In genomic region chr5:961711-962240, GRCh38 we compare ENCODE assay signal across 27 cellular contexts. TPM values are rescaled to one million over a fixed set of nuclear protein-coding genes. Genes with fewer than 3 reads are reported as not detected.
DNase-seq lines count a peak whose midpoint lies in the region; ATAC-seq, FAIRE-seq and TF ChIP-seq lines count a peak whose summit lies in the region.
"Had no signal": no experiment of that assay in that cellular context is flagged by ENCODE, and none has a peak within 500 bp of the region (broad histone marks: within the 10 kb centered on the region; RNA-seq: fewer than 3 reads in every experiment).

No MANE protein-coding gene starts in this region.

- H2BK15ac ChIP-seq in H9 (ENCODE audit: low read depth, low read length) (no peak overlapping the region), H1 (ENCODE audit: low read length) (no peak overlapping the region)

- WGBS in H9 (ENCODE audit: extremely low coverage, insufficient read length, low lambda C conversion rate) = no CpG with 5 or more reads among the region's 24 CpGs
- 91% methylated on average over 24 of the region's 24 CpGs; no CpG with 5 or more reads in 1 of the 2 experiments for WGBS in H1 (ENCODE audit: extremely low coverage in 1 of 2, insufficient coverage in 1 of 2, insufficient read length in 1 of 2, insufficient replicate concordance in 2 of 2, low coverage in 1 of 2, low lambda C conversion rate in 2 of 2, missing lambda C conversion rate in 1 of 2), 2 experiments
- 91% methylated on average over 24 of the region's 24 CpGs; no CpG with 5 or more reads in 1 of the 2 donors for WGBS in transverse colon (ENCODE audit: low coverage in 1 of 2), 2 donors

- POLR2A ChIA-PET in activated CD8-positive, alpha-beta T cell treated with anti-CD3 and anti-CD28 coated beads, Interleukin-2, amount 10 ng/mL, durations not matched to agents 7 days and 5 days (lab: Charles Lee) = no interaction called here
- POLR2A ChIA-PET in activated CD8-positive, alpha-beta T cell treated with anti-CD3 and anti-CD28 coated beads for 36 hours (lab: Charles Lee) = no interaction called here
- POLR2A ChIA-PET in H1 (lab: Charles Lee; ENCODE audit: partially characterized antibody) = no interaction called here

- H3K36me3 ChIP-seq in H1 (ENCODE audit: control insufficient read depth in 2 of 4, insufficient read depth in 4 of 4, low read length in 3 of 4) (no peaks in the 10 kb centered on the region), transverse colon (no peaks in the 10 kb centered on the region)
- H3K36me3 ChIP-seq: breast epithelium, pancreas, stomach, thyroid gland had no signal

- H2BK20ac ChIP-seq in H9 (ENCODE audit: low read depth, low read length, poor library complexity, severe bottlenecking) (no peak overlapping the region), H1 (ENCODE audit: low read length) (no peak overlapping the region; the same call in 1 of the 2 replicates)

- peaks cover 5% of the 10 kb centered on the region for H3K27me3 Mint-ChIP-seq in activated CD8-positive, alpha-beta T cell treated with anti-CD3 and anti-CD28 coated beads, Interleukin-2, amount 10 ng/mL, durations not matched to agents 7 days and 5 days (ENCODE audit: low read depth)
- H3K27me3 Mint-ChIP-seq in activated CD8-positive, alpha-beta T cell treated with anti-CD3 and anti-CD28 coated beads for 36 hours = peaks cover 20% of the 10 kb centered on the region
- peaks cover 6% of the 10 kb centered on the region for H3K27me3 Mint-ChIP-seq in H9 (ENCODE audit: low read depth)

- no peak overlapping the region for H3K18ac ChIP-seq in H9 (ENCODE audit: insufficient read length, low read depth, low read length)
- H3K18ac ChIP-seq in H1 (ENCODE audit: extremely low read depth, low read length) = no peak overlapping the region

- H3K79me1 ChIP-seq in H9 (ENCODE audit: insufficient read depth, low read depth, low read length, poor library complexity, severe bottlenecking) = no peaks in the 10 kb centered on the region
- no peaks in the 10 kb centered on the region for H3K79me1 ChIP-seq in H1 (ENCODE audit: low read depth, low read length)

- ATAC-seq in activated CD8-positive, alpha-beta T cell treated with anti-CD3 and anti-CD28 coated beads, Interleukin-2, amount 10 ng/mL, durations not matched to agents 7 days and 5 days = no peak
- ATAC-seq in activated CD8-positive, alpha-beta T cell treated with anti-CD3 and anti-CD28 coated beads for 36 hours = no peak
- no peak for ATAC-seq in GM21619 (IDR thresholded peaks at IDR 0.05; ENCODE audit: unreplicated experiment)
- ATAC-seq: activated T-helper 17 cell treated with anti-CD3 and anti-CD28 coated beads, Interleukin-2, amount 50 U/mL, for 72 hours; CD8-positive, alpha-beta T cell; left cardiac atrium; pancreas had no signal

- H4K91ac ChIP-seq in H9 (ENCODE audit: insufficient read length, low read depth, low read length) = no peak overlapping the region
- peak overlapping the region; percentile 74 for H4K91ac ChIP-seq in H1 (replicated peaks; ENCODE audit: insufficient read length, low read length)

- no peak for TF ChIP-seq CTCF in activated CD8-positive, alpha-beta T cell treated with anti-CD3 and anti-CD28 coated beads for 36 hours (IDR thresholded peaks at IDR 0.05)
- TF ChIP-seq CTCF in H9 (conservative IDR thresholded peaks at IDR 0.05) (no peak), H1 (IDR thresholded peaks at IDR 0.05; ENCODE audit: control extremely low read depth in 1 of 3, insufficient read depth in 1 of 3, low read depth in 1 of 3, low read length in 3 of 3) (no peak), transverse colon (IDR thresholded peaks at IDR 0.05) (no peak)

- CTCF ChIA-PET in activated CD8-positive, alpha-beta T cell treated with anti-CD3 and anti-CD28 coated beads, Interleukin-2, amount 10 ng/mL, durations not matched to agents 7 days and 5 days (lab: Charles Lee) = no interaction called here
- CTCF ChIA-PET in activated CD8-positive, alpha-beta T cell treated with anti-CD3 and anti-CD28 coated beads for 36 hours (lab: Charles Lee) = no interaction called here
- CTCF ChIA-PET in H1 (lab: Charles Lee; ENCODE audit: partially characterized antibody) = interaction anchor here (1.9 kb wide), 1 partner anchor 20 kb away, joined by 6 read pairs; no protein-coding TSS in a partner anchor

- no peak for FAIRE-seq in H1 (lab: Jason Lieb, UNC)
- FAIRE-seq: endothelial cell of umbilical vein, GM18507, pancreas had no signal

- no peak overlapping the region for H3T11ph ChIP-seq in H9 (ENCODE audit: low read length)

- no peak overlapping the region for H2AK5ac ChIP-seq in H9 (ENCODE audit: insufficient read length, low read length)
- no peak overlapping the region for H2AK5ac ChIP-seq in H1 (ENCODE audit: low read depth, low read length)

- H3K23me2 ChIP-seq in H9 (ENCODE audit: insufficient read length, low read depth, low read length, poor library complexity, severe bottlenecking) = no peaks in the 10 kb centered on the region
- H3K23me2 ChIP-seq in H1 (ENCODE audit: low read depth, low read length) = no peaks in the 10 kb centered on the region

- H3K27ac ChIP-seq in H9 (ENCODE audit: insufficient read length, low read depth, low read length) = no peak overlapping the region
- no peak overlapping the region for H3K27ac ChIP-seq in H1 (ENCODE audit: low read depth, low read length)
- no peak overlapping the region for H3K27ac ChIP-seq in transverse colon
- H3K27ac ChIP-seq: breast epithelium, hepatocyte, pancreas, SK-N-MC, thyroid gland had no signal

- H3K14ac ChIP-seq in H9 (ENCODE audit: insufficient read depth, low read length) = no peak overlapping the region; the same call in 1 of the 2 replicates
- H3K14ac ChIP-seq in H1 (ENCODE audit: insufficient read length) = no peak overlapping the region

- TF ChIP-seq EP300 in H1 (IDR thresholded peaks at IDR 0.05; ENCODE audit: borderline replicate concordance in 1 of 2, low read depth in 2 of 2, low read length in 2 of 2) = no peak
- TF ChIP-seq EP300 in transverse colon (IDR thresholded peaks at IDR 0.05; ENCODE audit: low read depth) = no peak

- H2BK5ac ChIP-seq in H9 (ENCODE audit: insufficient read length, low read length) = no peak overlapping the region
- no peak overlapping the region for H2BK5ac ChIP-seq in H1 (ENCODE audit: low read depth, low read length)

- H4K8ac ChIP-seq in H9 (replicated peaks; ENCODE audit: insufficient read length, low read depth, low read length) (no peak overlapping the region), H1 (ENCODE audit: extremely low read depth, insufficient read depth, low read length) (no peak overlapping the region)

- H3K4me2 ChIP-seq in H9 (ENCODE audit: insufficient read depth, insufficient read length, low read length) (no peak overlapping the region), H1 (ENCODE audit: insufficient read depth in 1 of 2, low read depth in 2 of 2, low read length in 2 of 2) (no peak overlapping the region)
- H3K4me2 ChIP-seq: hepatocyte had no signal

- DNase-seq in activated CD8-positive, alpha-beta T cell treated with anti-CD3 and anti-CD28 coated beads, Interleukin-2, amount 10 ng/mL, durations not matched to agents 7 days and 5 days = no peak
- DNase-seq in activated CD8-positive, alpha-beta T cell treated with anti-CD3 and anti-CD28 coated beads for 36 hours = no peak
- DNase-seq in H9 (peak; percentile 23), H1 (ENCODE audit: low read depth in 1 of 2, low spot score in 2 of 2) (no peak), posterior vena cava (ENCODE audit: low spot score) (peak; percentile 76), transverse colon (no peak), epidermal melanocyte (ENCODE audit: insufficient read length, low spot score) (no peak)
- DNase-seq: activated CD4-positive, alpha-beta memory T cell treated with anti-CD3 and anti-CD28 coated beads for 36 hours; anterior cingulate cortex; HCEC 1CT; left cardiac atrium; mammary epithelial cell; NCI-H1694; nephron progenitor cell; stomach; thyroid gland had no signal

- H2BK12ac ChIP-seq in H9 (ENCODE audit: insufficient read length, low read depth, low read length) (no peak overlapping the region), H1 (ENCODE audit: low read depth, low read length) (no peak overlapping the region)

- H3K4me1 ChIP-seq in H9 (ENCODE audit: insufficient read depth, low read length) = no peaks in the 10 kb centered on the region
- no peaks in the 10 kb centered on the region for H3K4me1 ChIP-seq in H1 (replicated peaks in 1 of 4; ENCODE audit: control insufficient read depth in 3 of 4, insufficient read depth in 4 of 4, low read length in 3 of 4)
- H3K4me1 ChIP-seq in transverse colon = peaks cover 0 to 16% (median 8%) of the 10 kb centered on the region in 4 donors

- TF ChIP-seq POLR2A in H1 (IDR thresholded peaks at IDR 0.05; ENCODE audit: control extremely low read depth in 1 of 2, low read depth in 2 of 2, low read length in 2 of 2) = no peak
- TF ChIP-seq POLR2A in transverse colon (IDR thresholded peaks at IDR 0.05) = no peak

- no peaks in the 10 kb centered on the region for H3K79me2 ChIP-seq in H9 (ENCODE audit: insufficient read depth, low read length)
- H3K79me2 ChIP-seq in H1 (ENCODE audit: control insufficient read depth in 1 of 2, insufficient read depth in 2 of 2, low read length in 2 of 2) = no peaks in the 10 kb centered on the region
- H3K79me2 ChIP-seq: hepatocyte had no signal

- H3K27me3 ChIP-seq in H9 (ENCODE audit: insufficient read depth, low read length) (no peaks in the 10 kb centered on the region), H1 (replicated peaks in 1 of 4; ENCODE audit: control insufficient read depth in 3 of 4, extremely low read depth in 1 of 4, insufficient read depth in 3 of 4, low read length in 3 of 4) (no peaks in the 10 kb centered on the region), transverse colon (no peaks in the 10 kb centered on the region)
- H3K27me3 ChIP-seq: hepatocyte, pancreas, thyroid gland had no signal

- H3K56ac ChIP-seq in H9 (ENCODE audit: insufficient read length, low read depth, low read length) = no peak overlapping the region
- no peak overlapping the region for H3K56ac ChIP-seq in H1 (replicated peaks; ENCODE audit: insufficient read length, low read depth, low read length)

- peaks cover 74% of the 10 kb centered on the region for H3K4me1 Mint-ChIP-seq in activated CD8-positive, alpha-beta T cell treated with anti-CD3 and anti-CD28 coated beads, Interleukin-2, amount 10 ng/mL, durations not matched to agents 7 days and 5 days (ENCODE audit: low read depth)
- peaks cover 44% of the 10 kb centered on the region for H3K4me1 Mint-ChIP-seq in activated CD8-positive, alpha-beta T cell treated with anti-CD3 and anti-CD28 coated beads for 36 hours (ENCODE audit: low read depth)
- H3K4me1 Mint-ChIP-seq in H9 = 0 out of 4 replicates have a peak, but pooled peaks cover 0 to under 1% of the 10 kb centered on the region in 2 experiments

- H3K4me3 ChIP-seq in H1 (ENCODE audit: extremely low read depth in 1 of 4, insufficient read depth in 2 of 4, low read depth in 3 of 4, low read length in 4 of 4) (no peak overlapping the region), transverse colon (no peak overlapping the region)
- H3K4me3 ChIP-seq: breast epithelium, hepatocyte, pancreas, SK-N-MC, stomach, thyroid gland had no signal

- no peaks in the 10 kb centered on the region for H3K9me3 Mint-ChIP-seq in activated CD8-positive, alpha-beta T cell treated with anti-CD3 and anti-CD28 coated beads, Interleukin-2, amount 10 ng/mL, durations not matched to agents 7 days and 5 days (ENCODE audit: insufficient read depth)
- no peaks in the 10 kb centered on the region for H3K9me3 Mint-ChIP-seq in activated CD8-positive, alpha-beta T cell treated with anti-CD3 and anti-CD28 coated beads for 36 hours
- no peaks in the 10 kb centered on the region for H3K9me3 Mint-ChIP-seq in H9
- H3K9me3 Mint-ChIP-seq: activated CD4-positive, alpha-beta memory T cell treated with anti-CD3 and anti-CD28 coated beads for 36 hours; activated naive CD4-positive, alpha-beta T cell treated with anti-CD3 and anti-CD28 coated beads, Interleukin-2, amount 50 U/mL, for 24 hours; activated T-helper 17 cell treated with anti-CD3 and anti-CD28 coated beads, Interleukin-2, amount 50 U/mL, for 72 hours; CD8-positive, alpha-beta T cell; T-helper 1 cell treated with Interleukin-12 subunit alpha and Interleukin-12 subunit beta and Interleukin-4 antibody, amounts not matched to agents 30 μg/mL and 1 μg/mL, for 36 hours had no signal

- peak overlapping the region; percentile 20 for H3K27ac Mint-ChIP-seq in activated CD8-positive, alpha-beta T cell treated with anti-CD3 and anti-CD28 coated beads, Interleukin-2, amount 10 ng/mL, durations not matched to agents 7 days and 5 days
- H3K27ac Mint-ChIP-seq in activated CD8-positive, alpha-beta T cell treated with anti-CD3 and anti-CD28 coated beads for 36 hours = no peak overlapping the region
- H3K27ac Mint-ChIP-seq in H9 = peak overlapping the region in 1 of 3 experiments; percentile 52; a peak in 1 of 7 replicates
- H3K27ac Mint-ChIP-seq: activated CD4-positive, alpha-beta memory T cell treated with anti-CD3 and anti-CD28 coated beads for 36 hours; activated naive CD4-positive, alpha-beta T cell treated with anti-CD3 and anti-CD28 coated beads, Interleukin-2, amount 50 U/mL, for 24 hours; activated T-helper 17 cell treated with anti-CD3 and anti-CD28 coated beads, Interleukin-2, amount 50 U/mL, for 72 hours; CD8-positive, alpha-beta T cell; nephron progenitor cell; T-helper 1 cell treated with Interleukin-12 subunit alpha and Interleukin-12 subunit beta and Interleukin-4 antibody, amounts not matched to agents 30 μg/mL and 1 μg/mL, for 36 hours had no signal

- H3K9ac ChIP-seq in H9 (ENCODE audit: extremely low read depth, insufficient read length, low read length) (no peak overlapping the region), H1 (replicated peaks in 1 of 4; ENCODE audit: extremely low read depth in 1 of 4, low read depth in 3 of 4, low read length in 3 of 4) (no peak overlapping the region)

- no peak overlapping the region for H3K4me3 Mint-ChIP-seq in activated CD8-positive, alpha-beta T cell treated with anti-CD3 and anti-CD28 coated beads, Interleukin-2, amount 10 ng/mL, durations not matched to agents 7 days and 5 days
- no peak overlapping the region for H3K4me3 Mint-ChIP-seq in activated CD8-positive, alpha-beta T cell treated with anti-CD3 and anti-CD28 coated beads for 36 hours
- no peak overlapping the region for H3K4me3 Mint-ChIP-seq in H9
- H3K4me3 Mint-ChIP-seq: activated CD4-positive, alpha-beta memory T cell treated with anti-CD3 and anti-CD28 coated beads for 36 hours; activated naive CD4-positive, alpha-beta T cell treated with anti-CD3 and anti-CD28 coated beads, Interleukin-2, amount 50 U/mL, for 24 hours; activated T-helper 17 cell treated with anti-CD3 and anti-CD28 coated beads, Interleukin-2, amount 50 U/mL, for 72 hours; CD8-positive, alpha-beta T cell; nephron progenitor cell; T-helper 1 cell treated with Interleukin-12 subunit alpha and Interleukin-12 subunit beta and Interleukin-4 antibody, amounts not matched to agents 30 μg/mL and 1 μg/mL, for 36 hours had no signal

- H3K23ac ChIP-seq in H9 (ENCODE audit: insufficient read length, low read depth, low read length) (no peak overlapping the region), H1 (ENCODE audit: insufficient read length) (no peak overlapping the region)

- in situ Hi-C loops in transverse colon (cut with MboI; ENCODE audit: low pct_ligation_motif_present in 1 of 4, low pct_unique_long_range_greater_than_20kb in 1 of 4, low sequenced_read_pairs in 3 of 4) = no loop called here

- H2AFZ ChIP-seq in H9 (ENCODE audit: low read length) = no peak overlapping the region
- no peak overlapping the region for H2AFZ ChIP-seq in H1 (ENCODE audit: low read length)
- H2AFZ ChIP-seq: hepatocyte had no signal

- H3K9me3 ChIP-seq in H9 (ENCODE audit: control insufficient read depth, low read depth, low read length) (no peaks in the 10 kb centered on the region), H1 (ENCODE audit: insufficient read depth in 2 of 2, low read depth in 1 of 2, low read length in 1 of 2) (no peaks in the 10 kb centered on the region), transverse colon (no peaks in the 10 kb centered on the region)
- H3K9me3 ChIP-seq: breast epithelium, pancreas, stomach, thyroid gland had no signal

- no peak for TF ChIP-seq RAD21 in H1 (IDR thresholded peaks at IDR 0.05 in 1 of 2, conservative IDR thresholded peaks at IDR 0.05 in 1 of 2; ENCODE audit: low read depth in 2 of 2, low read length in 2 of 2)

- H4K5ac ChIP-seq in H9 (ENCODE audit: insufficient read length, low read depth, low read length) (no peak overlapping the region), H1 (ENCODE audit: insufficient read length, low read depth, low read length) (no peak overlapping the region)

- H3K4ac ChIP-seq in H9 (ENCODE audit: low read depth, low read length) (no peak overlapping the region), H1 (replicated peaks; ENCODE audit: insufficient read length, low read depth, low read length) (no peak overlapping the region)

- peaks cover 3% of the 10 kb centered on the region for H3K36me3 Mint-ChIP-seq in activated CD8-positive, alpha-beta T cell treated with anti-CD3 and anti-CD28 coated beads, Interleukin-2, amount 10 ng/mL, durations not matched to agents 7 days and 5 days (ENCODE audit: low read depth)
- H3K36me3 Mint-ChIP-seq in activated CD8-positive, alpha-beta T cell treated with anti-CD3 and anti-CD28 coated beads for 36 hours (ENCODE audit: low read depth) = no peaks in the 10 kb centered on the region
- no peaks in the 10 kb centered on the region; a peak in 1 of 7 replicates for H3K36me3 Mint-ChIP-seq in H9 (ENCODE audit: insufficient read depth in 1 of 3, low read depth in 3 of 3)
- H3K36me3 Mint-ChIP-seq: activated CD4-positive, alpha-beta memory T cell treated with anti-CD3 and anti-CD28 coated beads for 36 hours; activated naive CD4-positive, alpha-beta T cell treated with anti-CD3 and anti-CD28 coated beads, Interleukin-2, amount 50 U/mL, for 24 hours; CD8-positive, alpha-beta T cell had no signal

- intact Hi-C loops in activated CD8-positive, alpha-beta T cell treated with anti-CD3 and anti-CD28 coated beads for 36 hours (cut with micrococcal nuclease) = no loop called here
- intact Hi-C loops in posterior vena cava (cut with DNase I) (no loop called here), transverse colon (cut with DNase I; ENCODE audit: low total_unique reads) (no loop called here)

- no peaks in the 10 kb centered on the region for H4K20me1 ChIP-seq in H9 (ENCODE audit: control insufficient read depth, insufficient read depth, insufficient read length)
- no peaks in the 10 kb centered on the region for H4K20me1 ChIP-seq in H1 (replicated peaks in 1 of 2; ENCODE audit: control insufficient read depth in 1 of 2, insufficient read depth in 2 of 2, low read length in 2 of 2)

- no peak overlapping the region for H2BK120ac ChIP-seq in H9 (ENCODE audit: low read depth, low read length, poor library complexity, severe bottlenecking)
- H2BK120ac ChIP-seq in H1 (replicated peaks; ENCODE audit: low read depth, low read length) = no peak overlapping the region

RNA-seq across cellular contexts. Expression of gene NKD2, which starts 46.8 kb away (rescaled TPM):
- total RNA-seq in activated CD8-positive, alpha-beta T cell treated with anti-CD3 and anti-CD28 coated beads, Interleukin-2, amount 10 ng/mL, durations not matched to agents 7 days and 5 days = 1 to 10 TPM; 1.3 to 3.2 TPM
- 1 to 10 TPM; 1.5 to 2.3 TPM for total RNA-seq in activated CD8-positive, alpha-beta T cell treated with anti-CD3 and anti-CD28 coated beads for 36 hours
- 7.3 and 7.7 TPM in 2 replicates for total RNA-seq in H9 (2021)
- total RNA-seq in H1 (2021; fragmentation: NEBNext Ultra II Directional; extraction: Animal tissue kit (Norgen Biotek cat#: 25700)) = 6.3 and 7.9 TPM in 2 replicates
- 5.5 and 7.8 TPM in 2 replicates for polyA plus RNA-seq in H1 (2011; rRNA removed)
- polyA plus RNA-seq in H1 (2011; cell fraction: cytosol; rRNA removed) = 6.4 TPM
- 32.5 TPM for polyA plus RNA-seq in H1 (2011; cell fraction: nucleus; rRNA removed)
- 3.0 to 8.7 TPM (median 8.2 TPM) in 4 replicates for polyA plus RNA-seq in H1 (2012, experiment 1 of 2)
- polyA plus RNA-seq in H1 (2012, experiment 2 of 2) = 3.8 TPM
- 6.7 TPM for polyA plus RNA-seq in H1 (2013, experiment 1 of 2)
- polyA plus RNA-seq in H1 (2013, experiment 2 of 2) = 5.7 TPM
- 1.2 and 1.3 TPM in 2 replicates for polyA minus RNA-seq in H1 (2011; rRNA and poly(A)+ RNA removed)
- 3.6 TPM for polyA minus RNA-seq in H1 (2011; cell fraction: cytosol; rRNA and poly(A)+ RNA removed)
- polyA minus RNA-seq in H1 (2011; cell fraction: nucleus; rRNA and poly(A)+ RNA removed) = 4.4 TPM
- total RNA-seq in posterior vena cava = 1 to 10 TPM; 2.7 to 5.0 TPM
- under 1 TPM in 2 of 4 donors, not detected in 2; 0.41 to 0.80 TPM for total RNA-seq in transverse colon
- total RNA-seq: endothelial cell of umbilical vein had no signal

Comparison
In these comparisons a context has a peak if more than half of its experiments do, and no peak if none do; other contexts are left out.
1. DNase-seq: peak in H9 (single experiment) and posterior vena cava (single experiment); none in activated CD8-positive, alpha-beta T cell treated with anti-CD3 and anti-CD28 coated beads, Interleukin-2, amount 10 ng/mL, durations not matched to agents 7 days and 5 days (single experiment), activated CD8-positive, alpha-beta T cell treated with anti-CD3 and anti-CD28 coated beads for 36 hours (single experiment), H1 (0 of 2), transverse colon (single experiment) and epidermal melanocyte (single experiment).